8 cellular contexts compared by ENCODE assay signal in the genomic region with DNA sequence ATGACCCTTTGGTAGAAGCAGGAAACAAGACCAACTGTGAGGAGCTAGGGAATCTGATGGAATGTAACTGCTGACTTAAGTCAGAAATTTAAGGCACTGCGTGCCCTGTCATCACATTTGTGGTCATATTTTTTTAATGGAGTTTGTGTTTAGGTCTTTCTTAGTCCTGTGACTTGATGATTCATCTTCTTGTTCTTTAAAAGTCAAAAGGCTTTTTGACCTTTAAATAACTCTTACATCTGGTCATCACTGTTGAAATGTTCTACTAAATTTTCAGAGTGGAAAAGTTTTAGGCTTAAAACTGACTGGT. TPM values are rescaled to one million over a fixed set of nuclear protein-coding genes. Genes with fewer than 3 reads are reported as not detected.
DNase-seq lines count a peak whose midpoint lies in the region; ATAC-seq and TF ChIP-seq lines count a peak whose summit lies in the region.

No MANE protein-coding gene starts in this region.

- TF ChIP-seq CTCF in esophagus squamous epithelium (IDR thresholded peaks at IDR 0.05) (no peak), psoas muscle (IDR thresholded peaks at IDR 0.05) (no peak), endodermal cell (conservative IDR thresholded peaks at IDR 0.05) (no peak)

- DNase-seq in COLO829 (ENCODE audit: low spot score) (peak; percentile 57), RKO (ENCODE audit: low spot score) (peak; percentile 31), esophagus squamous epithelium (lab: John Stamatoyannopoulos, UW) (no peak), psoas muscle (no peak), endodermal cell (no peak), NCI-H1694 (lab: John Stamatoyannopoulos, UW) (no peak)
- DNase-seq in stimulated activated naive CD4-positive, alpha-beta T cell (lab: John Stamatoyannopoulos, UW), result no peak
- DNase-seq in stimulated activated CD8-positive, alpha-beta memory T cell treated with anti-CD3 and anti-CD28 coated beads, Interleukin-4, amount 100 ng/mL, for 48 hours, result no peak

- H3K9ac ChIP-seq in endodermal cell (ENCODE audit: extremely low read depth, low read length, poor library complexity, severe bottlenecking), result no peak overlapping the region

- no peak for TF ChIP-seq POLR2A in esophagus squamous epithelium (IDR thresholded peaks at IDR 0.05)

- peaks cover 46% of the 10 kb centered on the region for H3K36me3 Mint-ChIP-seq in endodermal cell (ENCODE audit: low read depth)

- H3K27ac Mint-ChIP-seq in endodermal cell, result no peak overlapping the region

- H3K36me3 ChIP-seq in esophagus squamous epithelium, result peaks cover 0 to 82% (median 13%) of the 10 kb centered on the region in 3 donors
- H3K36me3 ChIP-seq in psoas muscle (ENCODE audit: insufficient read depth in 1 of 2, low read depth in 1 of 2), result peaks cover 7 to 85% of the 10 kb centered on the region in 2 donors
- peaks cover 64% of the 10 kb centered on the region for H3K36me3 ChIP-seq in endodermal cell (ENCODE audit: control insufficient read depth, insufficient read depth, low read length)

- H3K4me1 Mint-ChIP-seq in endodermal cell, result peaks cover 15% of the 10 kb centered on the region

- intact Hi-C loops in esophagus squamous epithelium (cut with DNase I) (no loop called here), psoas muscle (cut with DNase I) (no loop called here)

- peak in 2 of 4 donors; percentile 43 to 65 for ATAC-seq in psoas muscle

- no peaks in the 10 kb centered on the region for H3K27me3 Mint-ChIP-seq in endodermal cell (ENCODE audit: insufficient read depth)

- WGBS in esophagus squamous epithelium, 2 donors, result 50 to 67% methylated on average over 1 of the region's 1 CpG
- 43 to 83% (median 57%) methylated on average over 1 of the region's 1 CpG for WGBS in psoas muscle, 3 donors
- WGBS in endodermal cell (ENCODE audit: insufficient coverage in 1 of 2, insufficient read length in 1 of 2), 2 experiments, result 100% methylated on average over 1 of the region's 1 CpG

- H3K4me1 ChIP-seq in esophagus squamous epithelium (peaks cover 0 to 27% (median 0%) of the 10 kb centered on the region in 3 donors), psoas muscle (no peaks in the 10 kb centered on the region), endodermal cell (ENCODE audit: control insufficient read depth, insufficient read depth, low read length) (peaks cover 4% of the 10 kb centered on the region)

- no peak overlapping the region for H3K4me3 Mint-ChIP-seq in endodermal cell

- H3K9me3 ChIP-seq in esophagus squamous epithelium, result no peaks in the 10 kb centered on the region
- H3K9me3 ChIP-seq in psoas muscle, result no peaks in the 10 kb centered on the region
- no peaks in the 10 kb centered on the region for H3K9me3 ChIP-seq in endodermal cell (ENCODE audit: control insufficient read depth, low read length)

- H3K27ac ChIP-seq in esophagus squamous epithelium (peak overlapping the region in 3 of 4 donors; percentile 53 to 67 (median 62)), psoas muscle (peak overlapping the region; percentile 37), endodermal cell (ENCODE audit: low read depth, low read length) (no peak overlapping the region)

- no peak overlapping the region for H3K4me3 ChIP-seq in esophagus squamous epithelium
- no peak overlapping the region for H3K4me3 ChIP-seq in psoas muscle
- H3K4me3 ChIP-seq in endodermal cell (ENCODE audit: low read length), result no peak overlapping the region

- H3K9me3 Mint-ChIP-seq in endodermal cell, result no peaks in the 10 kb centered on the region

- H3K27me3 ChIP-seq in esophagus squamous epithelium (no peaks in the 10 kb centered on the region), psoas muscle (ENCODE audit: insufficient read depth in 3 of 3, low read length in 2 of 3) (no peaks in the 10 kb centered on the region), endodermal cell (ENCODE audit: control insufficient read depth, insufficient read depth, low read length, poor library complexity, severe bottlenecking) (no peaks in the 10 kb centered on the region)

RNA-seq across cellular contexts. Expression of a gene that starts 36.4 kb away (rescaled TPM):
- total RNA-seq in esophagus squamous epithelium (10 to 100 TPM in 1 of 4 donors, 1 to 10 TPM in 3; 2.1 to 13.9 (median 3.9) TPM), psoas muscle (10 to 100 TPM in 1 of 4 donors, 1 to 10 TPM in 3; 1.4 to 18.4 (median 2.6) TPM), endodermal cell (10 to 100 TPM; 41.7 to 51.5 TPM)
- polyA plus RNA-seq in psoas muscle, result 1 to 10 TPM; 2.1 to 2.3 (median 2.2) TPM
- polyA plus RNA-seq in endodermal cell (2013, experiment 1 of 2), result 25.5 TPM
- polyA plus RNA-seq in endodermal cell (2013, experiment 2 of 2), result 24.7 TPM

RNA-seq across cellular contexts. Expression of a gene that starts 37.1 kb away (rescaled TPM):
- total RNA-seq in esophagus squamous epithelium, result under 1 TPM in 2 of 4 donors, not detected in 2; 0.22 to 0.76 TPM
- under 1 TPM in 3 of 4 donors, not detected in 1; 0.17 to 0.54 (median 0.24) TPM for total RNA-seq in psoas muscle
- polyA plus RNA-seq in psoas muscle, result under 1 TPM in 2 of 3 donors, not detected in 1; 0.08 to 0.13 TPM
- total RNA-seq in endodermal cell, result not detected
- not detected for polyA plus RNA-seq in endodermal cell (2013, experiment 1 of 2)
- polyA plus RNA-seq in endodermal cell (2013, experiment 2 of 2), result not detected

Comparison
In these comparisons a context has a peak if more than half of its experiments do, and no peak if none do; other contexts are left out.
1. DNase-seq: peak in COLO829 (single experiment) and RKO (single experiment); none in esophagus squamous epithelium (single experiment), psoas muscle (0 of 2), endodermal cell (single experiment), stimulated activated naive CD4-positive, alpha-beta T cell (0 of 6), NCI-H1694 (single experiment) and stimulated activated CD8-positive, alpha-beta memory T cell treated with anti-CD3 and anti-CD28 coated beads, Interleukin-4, amount 100 ng/mL, for 48 hours (single experiment).